In genomic region chr18:14914771-14915170, GRCh38 we compare ENCODE assay signal across 19 cellular contexts.
"Had no signal": no experiment of that assay in that cellular context is flagged by ENCODE, and none has a peak within 500 bp of the region (broad histone marks: within the 10 kb centered on the region; RNA-seq: fewer than 3 reads in every experiment).

No MANE protein-coding gene starts in this region.

- H3K36me3 ChIP-seq: gastroesophageal sphincter, heart left ventricle, neutrophil, spleen had no signal

- H3K27ac ChIP-seq: gastroesophageal sphincter, heart left ventricle, neutrophil, spleen had no signal

- H3K9me3 ChIP-seq: gastroesophageal sphincter, heart left ventricle, neutrophil had no signal

- H3K4me3 ChIP-seq: gastroesophageal sphincter, heart left ventricle, lung, spleen had no signal

- H3K4me1 ChIP-seq: gastroesophageal sphincter, heart left ventricle, spleen had no signal

- FAIRE-seq: kidney had no signal

- H3K27me3 ChIP-seq: gastroesophageal sphincter, heart left ventricle, neutrophil had no signal

- ATAC-seq: activated CD4-positive, CD25-positive, alpha-beta regulatory T cell treated with anti-CD3 and anti-CD28 coated beads, Interleukin-2, amount 50 U/mL, for 24 hours; activated CD8-positive, alpha-beta T cell treated with anti-CD3 and anti-CD28 coated beads, Interleukin-2, amount 10 ng/mL, durations not matched to agents 7 days and 5 days; activated T-cell treated with anti-CD3 and anti-CD28 coated beads, Interleukin-2, amount 50 U/mL, for 4 hours; gastroesophageal sphincter; heart left ventricle; left lobe of liver; natural killer cell treated with Interleukin-12 subunit alpha and Interleukin-12 subunit beta and Interleukin-15 and Interleukin-18, amount 100 ng/mL, for 72 hours; stimulated activated naive B cell treated with anti-CD40 and anti-IgM and Interleukin-4, amounts not matched to agents 10 μg/mL and 1 μg/mL and 100 μg/mL, for 72 hours had no signal

- DNase-seq: activated CD4-positive, alpha-beta T cell treated with anti-CD3 and anti-CD28 coated beads, Interleukin-2, amount 10 ng/mL, durations not matched to agents 7 days and 5 days; activated CD8-positive, alpha-beta T cell treated with anti-CD3 and anti-CD28 coated beads, Interleukin-2, amount 10 ng/mL, durations not matched to agents 7 days and 5 days; activated naive CD4-positive, alpha-beta T cell treated with anti-CD3 and anti-CD28 coated beads for 36 hours; activated T-cell treated with anti-CD3 and anti-CD28 coated beads, Interleukin-2, amount 50 U/mL, for 4 hours; caudate nucleus; endodermal cell; erythroblast; heart left ventricle; kidney; retina; spleen; stimulated activated naive B cell treated with anti-CD40 and anti-IgM and Interleukin-4, amounts not matched to agents 10 μg/mL and 1 μg/mL and 100 μg/mL, for 72 hours; T-helper 9 cell had no signal
